Comparison of ENCODE assay signal across 1 cellular context in the genomic region with DNA sequence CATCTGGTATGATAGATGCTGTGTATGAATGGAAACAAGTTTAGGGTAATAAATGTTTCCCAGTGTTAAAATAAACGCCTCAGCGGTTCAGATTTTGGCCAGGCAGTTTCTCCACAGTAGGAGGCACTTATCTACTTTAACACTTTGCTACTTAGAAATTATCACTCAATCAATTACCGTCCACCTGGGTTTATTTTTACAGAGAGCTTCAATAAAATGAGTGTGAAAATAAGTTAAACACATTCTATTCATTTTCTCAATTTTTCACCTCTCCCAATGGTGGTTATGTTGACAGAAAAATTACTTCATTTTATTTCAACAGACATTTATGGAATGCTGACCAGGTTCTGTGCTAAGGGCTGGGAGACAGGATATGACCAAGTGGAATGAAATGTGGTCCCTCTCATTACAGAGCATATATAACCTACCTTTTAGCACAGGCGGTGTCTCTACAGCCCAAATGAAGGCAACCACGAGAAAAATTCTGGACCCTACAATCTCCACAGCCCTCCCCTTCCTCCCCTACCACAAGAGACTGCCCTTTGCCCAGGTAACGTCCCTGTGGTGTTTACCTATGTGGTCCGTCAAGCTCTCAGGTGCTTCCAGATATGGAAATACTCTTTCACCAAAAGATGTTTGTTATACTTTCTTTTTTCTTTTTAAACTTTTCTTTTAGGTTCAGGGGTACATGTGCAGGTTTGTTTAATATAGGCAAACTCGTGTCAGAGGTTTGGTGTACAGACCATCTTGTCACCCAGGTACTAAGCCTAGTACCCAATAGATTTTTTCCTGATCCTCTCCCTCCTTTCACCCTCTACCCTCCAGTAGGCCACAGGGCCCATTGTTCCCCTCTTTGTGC.
TF ChIP-seq lines count a peak whose summit lies in the region.

No MANE protein-coding gene starts in this region.

TF ChIP-seq in HCT116, 20 proteins besides CTCF, POLR2A, EP300 and RAD21 (continued from another document):
- TF ChIP-seq REST (IDR thresholded peaks at IDR 0.05; ENCODE audit: low read depth) (no peak), ZBTB33 (IDR thresholded peaks at IDR 0.05; ENCODE audit: extremely low read depth, insufficient replicate concordance, low read length) (no peak), CEBPB (IDR thresholded peaks at IDR 0.05; ENCODE audit: low read depth) (no peak), ATF3 (IDR thresholded peaks at IDR 0.05) (no peak)
